In the genomic region with DNA sequence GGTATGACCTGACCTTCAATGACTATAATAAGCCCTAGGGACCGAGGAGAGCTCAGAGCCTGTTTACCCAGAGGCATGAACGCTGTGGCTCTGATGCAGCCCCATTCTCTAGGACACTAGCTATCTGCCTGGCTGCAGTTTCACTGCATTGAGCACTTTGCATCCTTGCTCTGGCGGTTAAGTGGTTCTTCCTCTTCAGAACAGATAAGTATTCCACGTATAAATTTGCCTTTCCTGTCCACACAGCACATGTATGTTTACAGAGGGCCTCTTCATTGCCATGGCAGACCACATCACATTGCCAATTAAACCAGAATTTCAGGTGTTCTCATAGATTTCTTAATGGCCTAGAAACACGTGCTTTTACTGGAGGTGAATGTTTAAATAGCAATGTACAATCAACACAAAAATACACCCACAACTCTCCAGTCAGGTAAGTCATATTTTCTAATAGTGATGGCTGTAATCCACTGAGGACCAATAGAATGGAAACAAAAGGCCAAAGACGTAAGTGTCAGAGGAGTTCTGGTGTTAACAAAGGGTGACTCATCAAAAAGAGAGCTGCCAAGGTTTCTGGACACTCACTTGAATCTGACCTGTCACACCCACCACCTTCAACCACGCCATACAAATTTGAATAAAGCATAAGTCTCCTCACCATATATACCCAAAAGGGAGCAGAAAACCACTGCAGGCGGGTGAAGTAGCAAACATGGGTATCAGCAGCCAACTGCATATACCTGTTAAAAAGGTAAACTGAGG, we compare ENCODE assay signal across 27 cellular contexts.
DNase-seq lines count a peak whose midpoint lies in the region; ATAC-seq, FAIRE-seq and TF ChIP-seq lines count a peak whose summit lies in the region.
"Had no signal": no experiment of that assay in that cellular context is flagged by ENCODE, and none has a peak within 500 bp of the region (broad histone marks: within the 10 kb centered on the region; RNA-seq: fewer than 3 reads in every experiment).

No MANE protein-coding gene starts in this region.

- H2BK5ac ChIP-seq in H1 (ENCODE audit: low read depth, low read length): no peak overlapping the region

- TF ChIP-seq RAD21 in H1 (IDR thresholded peaks at IDR 0.05 in 1 of 2, conservative IDR thresholded peaks at IDR 0.05 in 1 of 2; ENCODE audit: low read depth in 2 of 2, low read length in 2 of 2): no peak

- 86% methylated on average over 8 of the region's 8 CpGs; no CpG with 5 or more reads in 1 of the 2 experiments for WGBS in H1 (ENCODE audit: extremely low coverage in 1 of 2, insufficient coverage in 1 of 2, insufficient read length in 1 of 2, insufficient replicate concordance in 2 of 2, low coverage in 1 of 2, low lambda C conversion rate in 2 of 2, missing lambda C conversion rate in 1 of 2), 2 experiments
- 68 to 78% (median 72%) methylated on average over 8 of the region's 8 CpGs for WGBS in ovary, 3 donors

- no peak overlapping the region for H3K9ac ChIP-seq in H1 (replicated peaks in 1 of 4; ENCODE audit: extremely low read depth in 1 of 4, low read depth in 3 of 4, low read length in 3 of 4)

- DNase-seq in DMS153 treated with DMSO at 0.1 percent for 48 hours (lab: John Stamatoyannopoulos, UW; ENCODE audit: unreplicated experiment): peak; percentile 90
- DNase-seq in M059J (ENCODE audit: low read depth): peak; percentile 0
- peak; percentile 27 for DNase-seq in NCI-H69 (lab: John Stamatoyannopoulos, UW)
- no peak for DNase-seq in H1 (ENCODE audit: low read depth in 1 of 2, low spot score in 2 of 2)
- DNase-seq in ovary: no peak
- DNase-seq in activated CD4-positive, CD25-positive, alpha-beta regulatory T cell (lab: John Stamatoyannopoulos, UW): no peak
- no peak for DNase-seq in left colon
- DNase-seq: activated CD4-positive, alpha-beta T cell treated with anti-CD3 and anti-CD28 coated beads, Interleukin-2, amount 50 U/mL, for 48 hours; activated effector memory CD4-positive, alpha-beta T cell treated with Interleukin-2 at 50 U/mL for 16 hours; activated naive CD8-positive, alpha-beta T cell treated with anti-CD3 and anti-CD28 coated beads, Interleukin-2, amount 10 ng/mL, durations not matched to agents 7 days and 5 days; body of pancreas; CD4-positive, alpha-beta T cell; effector memory CD8-positive, alpha-beta T cell; GOT3; kidney; mammary epithelial cell; NCI-H226; retina; RPMI8226; stimulated activated CD4-positive, alpha-beta T cell treated with anti-CD3 and anti-CD28 coated beads, Interleukin-4, amount 100 ng/mL, for 4 hours; tibial artery; WERI-Rb-1 had no signal

- H3K27ac ChIP-seq in H1 (ENCODE audit: low read depth, low read length) (no peak overlapping the region), ovary (no peak overlapping the region)
- H3K27ac ChIP-seq: body of pancreas, neutrophil, tibial artery, WERI-Rb-1 had no signal

- no peak overlapping the region for H2BK15ac ChIP-seq in H1 (ENCODE audit: low read length)

- no peak overlapping the region for H2BK120ac ChIP-seq in H1 (replicated peaks; ENCODE audit: low read depth, low read length)

- no peak overlapping the region for H3K18ac ChIP-seq in H1 (ENCODE audit: extremely low read depth, low read length)

- intact Hi-C loops in ovary (cut with DNase I) (no loop called here), left colon (cut with DNase I, micrococcal nuclease) (loop anchor here in 1 of 2 donors (10.0 kb wide), 1 partner anchor 61 kb away; no protein-coding TSS in a partner anchor)

- no peak overlapping the region for H3K14ac ChIP-seq in H1 (ENCODE audit: insufficient read length)

- no peak for FAIRE-seq in H1 (lab: Jason Lieb, UNC)
- FAIRE-seq: GM12892, GM19239, kidney had no signal

- no peaks in the 10 kb centered on the region for H3K79me1 ChIP-seq in H1 (ENCODE audit: low read depth, low read length)

- no peaks in the 10 kb centered on the region for H3K79me2 ChIP-seq in H1 (ENCODE audit: control insufficient read depth in 1 of 2, insufficient read depth in 2 of 2, low read length in 2 of 2)

- H3K9me3 ChIP-seq in H1 (ENCODE audit: insufficient read depth in 2 of 2, low read depth in 1 of 2, low read length in 1 of 2) (no peaks in the 10 kb centered on the region; a peak in 1 of 4 replicates), ovary (no peaks in the 10 kb centered on the region)
- H3K9me3 ChIP-seq: body of pancreas, neutrophil, tibial artery had no signal

- no peak overlapping the region for H3K56ac ChIP-seq in H1 (replicated peaks; ENCODE audit: insufficient read length, low read depth, low read length)

- H2AFZ ChIP-seq in H1 (ENCODE audit: low read length): no peak overlapping the region

- H3K23me2 ChIP-seq in H1 (ENCODE audit: low read depth, low read length): no peaks in the 10 kb centered on the region

- no peak overlapping the region for H2AK5ac ChIP-seq in H1 (ENCODE audit: low read depth, low read length)

- POLR2A ChIA-PET in H1 (lab: Charles Lee; ENCODE audit: partially characterized antibody): no interaction called here

- TF ChIP-seq CTCF in H1 (IDR thresholded peaks at IDR 0.05; ENCODE audit: control extremely low read depth in 1 of 3, insufficient read depth in 1 of 3, low read depth in 1 of 3, low read length in 3 of 3) (no peak), ovary (IDR thresholded peaks at IDR 0.05) (no peak)

- H3K36me3 ChIP-seq in H1 (ENCODE audit: control insufficient read depth in 2 of 4, insufficient read depth in 4 of 4, low read length in 3 of 4): no peaks in the 10 kb centered on the region
- no peaks in the 10 kb centered on the region for H3K36me3 ChIP-seq in ovary
- H3K36me3 ChIP-seq: neutrophil, tibial artery, WERI-Rb-1 had no signal

- H3K4ac ChIP-seq in H1 (replicated peaks; ENCODE audit: insufficient read length, low read depth, low read length): no peak overlapping the region

- no peak for TF ChIP-seq POLR2A in H1 (IDR thresholded peaks at IDR 0.05; ENCODE audit: control extremely low read depth in 1 of 2, low read depth in 2 of 2, low read length in 2 of 2)
- no peak for TF ChIP-seq POLR2A in ovary (IDR thresholded peaks at IDR 0.05)

- no peaks in the 10 kb centered on the region for H3K27me3 ChIP-seq in H1 (replicated peaks in 1 of 4; ENCODE audit: control insufficient read depth in 3 of 4, extremely low read depth in 1 of 4, insufficient read depth in 3 of 4, low read length in 3 of 4)
- H3K27me3 ChIP-seq in ovary: no peaks in the 10 kb centered on the region
- H3K27me3 ChIP-seq: body of pancreas, neutrophil, tibial artery had no signal

- no peak overlapping the region for H3K4me2 ChIP-seq in H1 (ENCODE audit: insufficient read depth in 1 of 2, low read depth in 2 of 2, low read length in 2 of 2)

- no peak overlapping the region for H2BK12ac ChIP-seq in H1 (ENCODE audit: low read depth, low read length)

- no peak overlapping the region for H3K23ac ChIP-seq in H1 (ENCODE audit: insufficient read length)

- CTCF ChIA-PET in H1 (lab: Charles Lee; ENCODE audit: partially characterized antibody): interaction anchor here (1.1 kb wide), 1 partner anchor 487 kb away, joined by 3 read pairs; no protein-coding TSS in a partner anchor

- no peak overlapping the region for H4K8ac ChIP-seq in H1 (ENCODE audit: extremely low read depth, insufficient read depth, low read length)

- H2BK20ac ChIP-seq in H1 (ENCODE audit: low read length): no peak overlapping the region

- H3K4me1 ChIP-seq in H1 (replicated peaks in 1 of 4; ENCODE audit: control insufficient read depth in 3 of 4, insufficient read depth in 4 of 4, low read length in 3 of 4) (no peaks in the 10 kb centered on the region), ovary (ENCODE audit: insufficient read depth) (no peaks in the 10 kb centered on the region)
- H3K4me1 ChIP-seq: body of pancreas, tibial artery had no signal

- no peak overlapping the region for H4K91ac ChIP-seq in H1 (replicated peaks; ENCODE audit: insufficient read length, low read length)

- no peak for TF ChIP-seq EP300 in H1 (IDR thresholded peaks at IDR 0.05; ENCODE audit: borderline replicate concordance in 1 of 2, low read depth in 2 of 2, low read length in 2 of 2)
- no peak for TF ChIP-seq EP300 in ovary (IDR thresholded peaks at IDR 0.05)

- ATAC-seq in left colon (no peak), GM18861 (IDR thresholded peaks at IDR 0.05; ENCODE audit: unreplicated experiment) (no peak)
- ATAC-seq: body of pancreas; effector memory CD8-positive, alpha-beta T cell; SK-N-SH treated with all-trans-retinoic acid at 6 μM for 48 hours had no signal

- H3K4me3 ChIP-seq in H1 (ENCODE audit: extremely low read depth in 1 of 4, insufficient read depth in 2 of 4, low read depth in 3 of 4, low read length in 4 of 4): no peak overlapping the region
- no peak overlapping the region for H3K4me3 ChIP-seq in ovary
- H3K4me3 ChIP-seq: body of pancreas, tibial artery had no signal

- H4K20me1 ChIP-seq in H1 (replicated peaks in 1 of 2; ENCODE audit: control insufficient read depth in 1 of 2, insufficient read depth in 2 of 2, low read length in 2 of 2): no peaks in the 10 kb centered on the region

- no peak overlapping the region for H4K5ac ChIP-seq in H1 (ENCODE audit: insufficient read length, low read depth, low read length)

TF ChIP-seq in H1, 55 proteins besides CTCF, POLR2A, EP300 and RAD21:
- TF ChIP-seq CBX5 (IDR thresholded peaks at IDR 0.05; ENCODE audit: low read depth, low read length) (no peak), TCF12 (IDR thresholded peaks at IDR 0.05; ENCODE audit: low read depth, low read length) (no peak), BACH1 (IDR thresholded peaks at IDR 0.05; ENCODE audit: low read length) (0 out of 2 replicates have a peak, but pooled peaks have one; percentile 31), EGR1 (IDR thresholded peaks at IDR 0.05; ENCODE audit: borderline replicate concordance, low read depth, low read length) (no peak), SIX5 (IDR thresholded peaks at IDR 0.05; ENCODE audit: low read depth, low read length) (no peak), SP1 (IDR thresholded peaks at IDR 0.05; ENCODE audit: low read depth, low read length) (no peak), BRCA1 (IDR thresholded peaks at IDR 0.05; ENCODE audit: low read depth, low read length) (no peak), GTF2F1 (IDR thresholded peaks at IDR 0.05; ENCODE audit: borderline replicate concordance, low read depth, low read length) (no peak)

Comparison
In these comparisons a context has a peak if more than half of its experiments do, and no peak if none do; other contexts are left out.
1. DNase-seq: peak in DMS153 treated with DMSO at 0.1 percent for 48 hours (single experiment), M059J (single experiment) and NCI-H69 (single experiment); none in H1 (0 of 2), ovary (0 of 5), activated CD4-positive, CD25-positive, alpha-beta regulatory T cell (0 of 4) and left colon (0 of 2).